6 cellular contexts compared by ENCODE assay signal in genomic region chr2:166257859-166258258, GRCh38.
"Had no signal": no experiment of that assay in that cellular context is flagged by ENCODE, and none has a peak within 500 bp of the region (broad histone marks: within the 10 kb centered on the region; RNA-seq: fewer than 3 reads in every experiment).

No MANE protein-coding gene starts in this region.

- H3K4me3 Mint-ChIP-seq: IgD-negative memory B cell had no signal

- FAIRE-seq: HepG2, HTR-8/SVneo had no signal

- DNase-seq: KBM-7, KG1 had no signal

- ATAC-seq: HepG2 had no signal

- H3K4me1 Mint-ChIP-seq: IgD-negative memory B cell had no signal

- H3K36me3 Mint-ChIP-seq: IgD-negative memory B cell had no signal

- H3K27ac Mint-ChIP-seq: IgD-negative memory B cell had no signal

- H3K27ac ChIP-seq: HL-60 had no signal

- H3K27me3 Mint-ChIP-seq: IgD-negative memory B cell had no signal
